ENCODE assay signal across 3 cellular contexts in genomic region chr2:113323129-113323528, GRCh38. TPM values are rescaled to one million over a fixed set of nuclear protein-coding genes. Genes with fewer than 3 reads are reported as not detected.
"Had no signal": no experiment of that assay in that cellular context is flagged by ENCODE, and none has a peak within 500 bp of the region (broad histone marks: within the 10 kb centered on the region; RNA-seq: fewer than 3 reads in every experiment).

No MANE protein-coding gene starts in this region.

RNA-seq across cellular contexts. Expression of gene PAX8, which starts 44.4 kb away (rescaled TPM):
- total RNA-seq: skeletal muscle tissue, smooth muscle cell, temporal lobe had no signal
- polyA plus RNA-seq: smooth muscle cell had no signal
